Comparison of ENCODE assay signal across 11 cellular contexts in genomic region chr10:5589963-5590511, GRCh38.
DNase-seq lines count a peak whose midpoint lies in the region; ATAC-seq and TF ChIP-seq lines count a peak whose summit lies in the region.
"Had no signal": no experiment of that assay in that cellular context is flagged by ENCODE, and none has a peak within 500 bp of the region (broad histone marks: within the 10 kb centered on the region; RNA-seq: fewer than 3 reads in every experiment).

No MANE protein-coding gene starts in this region.

- no peaks in the 10 kb centered on the region for H3K27me3 ChIP-seq in NT2/D1 (ENCODE audit: insufficient read depth, insufficient read length)
- H3K27me3 ChIP-seq in ascending aorta: no peaks in the 10 kb centered on the region

- intact Hi-C loops in Calu3 (cut with micrococcal nuclease; ENCODE audit: unreplicated experiment) (no loop called here), ascending aorta (cut with DNase I) (no loop called here)

- H3K4me1 Mint-ChIP-seq in Calu3 (ENCODE audit: low read depth, unreplicated experiment) (peaks cover 54% of the 10 kb centered on the region), nephron progenitor cell (peaks cover 94% of the 10 kb centered on the region)

- H3K27ac Mint-ChIP-seq in Calu3 (ENCODE audit: unreplicated experiment): no peak overlapping the region
- H3K27ac Mint-ChIP-seq in nephron progenitor cell: peak overlapping the region; percentile 31

- CTCF ChIA-PET in Calu3 (lab: Charles Lee): interaction anchor here (1.1 kb wide), 1 partner anchor 33 kb away, joined by 3 read pairs; no protein-coding TSS in a partner anchor

- H3K4me3 Mint-ChIP-seq in Calu3 (ENCODE audit: low read depth, unreplicated experiment) (no peak overlapping the region), nephron progenitor cell (no peak overlapping the region)

- TF ChIP-seq CTCF in Calu3 (IDR thresholded peaks at IDR 0.05; ENCODE audit: unreplicated experiment): peak; percentile 24
- peak; percentile 17 for TF ChIP-seq CTCF in cardiac fibroblast (IDR thresholded peaks at IDR 0.05; ENCODE audit: low read depth, low read length)
- TF ChIP-seq CTCF in nephron progenitor cell (IDR thresholded peaks at IDR 0.05): no peak
- peak in 1 of 3 experiments; percentile 10 for TF ChIP-seq CTCF in ascending aorta (IDR thresholded peaks at IDR 0.05)
- TF ChIP-seq CTCF in omental fat pad (IDR thresholded peaks at IDR 0.05): no peak

- H3K4me3 ChIP-seq in NT2/D1 (ENCODE audit: insufficient read length, low read depth) (no peak overlapping the region), cardiac fibroblast (replicated peaks in 1 of 2; ENCODE audit: low read depth in 2 of 2, low read length in 2 of 2) (no peak overlapping the region), ascending aorta (no peak overlapping the region)

- DNase-seq in Calu3: peak; percentile 19
- DNase-seq in NT2/D1 (ENCODE audit: low read depth, low spot score): no peak
- DNase-seq in cardiac fibroblast (ENCODE audit: low read depth in 2 of 2): peak; percentile 28 to 29
- DNase-seq in nephron progenitor cell: no peak
- DNase-seq in ascending aorta (ENCODE audit: low spot score in 2 of 2): no peak
- no peak for DNase-seq in omental fat pad (ENCODE audit: low spot score)
- no peak for DNase-seq in NCI-H2107 (lab: John Stamatoyannopoulos, UW)
- DNase-seq: NCI-H1105 treated with DMSO at 0.1 percent for 48 hours; stimulated activated CD4-positive, alpha-beta T cell treated with anti-CD3 and anti-CD28 coated beads, Interleukin-4, amount 100 ng/mL, for 4 hours had no signal

- peak overlapping the region; percentile 50 for H3K9ac ChIP-seq in NT2/D1 (ENCODE audit: insufficient read length, low read depth)

- no TSS peak for BruUV-seq in Calu3 (replicated peaks; lab: Mats Ljungman, UMichigan)

- H3K9me3 Mint-ChIP-seq in Calu3 (ENCODE audit: low read depth, unreplicated experiment) (no peaks in the 10 kb centered on the region), nephron progenitor cell (no peaks in the 10 kb centered on the region)

- H3K36me3 ChIP-seq in NT2/D1 (ENCODE audit: insufficient read depth, insufficient read length, low read length) (no peaks in the 10 kb centered on the region), ascending aorta (no peaks in the 10 kb centered on the region)

- H3K27ac ChIP-seq in ascending aorta: no peak overlapping the region
- H3K27ac ChIP-seq: VCaP had no signal

- H3K9me3 ChIP-seq in NT2/D1 (ENCODE audit: insufficient read depth, low read length): no peaks in the 10 kb centered on the region
- H3K9me3 ChIP-seq in ascending aorta: no peaks in the 10 kb centered on the region

- ATAC-seq in omental fat pad (ENCODE audit: low FRiP score): no peak
- ATAC-seq in GM19463 (IDR thresholded peaks at IDR 0.05; ENCODE audit: unreplicated experiment): no peak

- peaks cover 13% of the 10 kb centered on the region for H3K36me3 Mint-ChIP-seq in Calu3 (ENCODE audit: insufficient read depth, unreplicated experiment)
- H3K36me3 Mint-ChIP-seq in nephron progenitor cell (ENCODE audit: low read depth): no peaks in the 10 kb centered on the region

- H3K27me3 Mint-ChIP-seq in Calu3 (ENCODE audit: unreplicated experiment): no peaks in the 10 kb centered on the region
- H3K27me3 Mint-ChIP-seq in nephron progenitor cell (ENCODE audit: low read depth, poor library complexity): peaks cover 7% of the 10 kb centered on the region

- H3K4me1 ChIP-seq in NT2/D1 (ENCODE audit: insufficient read depth, insufficient read length) (peaks cover 25% of the 10 kb centered on the region), ascending aorta (peaks cover 0 to 12% of the 10 kb centered on the region in 2 donors)

Comparison
In these comparisons a context has a peak if more than half of its experiments do, and no peak if none do; other contexts are left out.
1. DNase-seq: peak in Calu3 (single experiment) and cardiac fibroblast (2 of 2); none in NT2/D1 (single experiment), nephron progenitor cell (single experiment), ascending aorta (0 of 2), omental fat pad (single experiment) and NCI-H2107 (single experiment).
2. CTCF ChIP-seq: peak in Calu3 (single experiment) and cardiac fibroblast (single experiment); none in nephron progenitor cell (single experiment) and omental fat pad (0 of 3).